8 cellular contexts compared by ENCODE assay signal in the genomic region with DNA sequence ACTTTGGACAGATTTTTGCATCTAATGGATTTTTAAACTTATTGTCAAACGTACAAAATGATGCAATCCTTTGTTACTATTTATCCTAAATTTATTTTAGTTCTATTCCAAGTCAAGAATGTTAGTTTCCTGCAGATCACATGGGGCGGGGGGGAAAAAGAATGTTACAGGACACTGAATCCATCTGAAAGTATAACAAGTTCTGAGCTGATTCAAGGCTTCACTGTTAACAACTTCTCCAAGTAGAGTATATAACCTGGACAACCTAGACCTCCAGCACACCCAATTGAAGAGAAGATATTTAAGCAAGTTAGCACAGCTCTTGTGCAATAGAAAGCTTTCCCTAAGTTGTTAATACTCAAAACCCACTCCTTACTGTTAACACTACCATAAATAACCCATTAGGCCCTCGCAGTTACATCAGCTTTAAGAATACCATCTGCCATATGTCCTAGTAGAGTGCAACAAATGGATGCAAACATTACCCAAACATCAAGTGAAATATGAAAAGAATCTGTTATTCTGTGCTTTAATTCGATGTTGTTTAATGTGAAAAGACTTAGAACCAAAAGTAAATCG. TPM values are rescaled to one million over a fixed set of nuclear protein-coding genes. Genes with fewer than 3 reads are reported as not detected.
DNase-seq lines count a peak whose midpoint lies in the region; ATAC-seq lines count a peak whose summit lies in the region.

No MANE protein-coding gene starts in this region.

- peaks cover 32% of the 10 kb centered on the region for H3K4me1 Mint-ChIP-seq in activated T-cell treated with anti-CD3 and anti-CD28 coated beads, Interleukin-2, amount 50 U/mL, for 72 hours (ENCODE audit: low read depth)

- H3K36me3 Mint-ChIP-seq in activated T-cell treated with anti-CD3 and anti-CD28 coated beads, Interleukin-2, amount 50 U/mL, for 72 hours (ENCODE audit: insufficient read depth in 2 of 2) = peaks cover 8 to 15% of the 10 kb centered on the region in 2 donors

- peak overlapping the region; percentile 96 for H3K27ac Mint-ChIP-seq in activated T-cell treated with anti-CD3 and anti-CD28 coated beads, Interleukin-2, amount 50 U/mL, for 72 hours

- no peak for DNase-seq in activated T-cell treated with anti-CD3 and anti-CD28 coated beads, Interleukin-2, amount 50 U/mL, for 72 hours
- no peak for DNase-seq in activated T-cell treated with anti-CD3 and anti-CD28 coated beads, Interleukin-2, amount 50 U/mL, for 1 hour
- DNase-seq in OCI-M1 (lab: John Stamatoyannopoulos, UW) = peak; percentile 80
- DNase-seq in dermis blood vessel endothelial cell = peak; percentile 39
- peak; percentile 26 for DNase-seq in myocyte (ENCODE audit: low read depth)
- no peak for DNase-seq in NCI-H2227 (lab: John Stamatoyannopoulos, UW; ENCODE audit: unreplicated experiment)
- no peak for DNase-seq in NK-92 treated with Interleukin-12 subunit alpha and Interleukin-12 subunit beta, amount 100 ng/mL, for 24 hours (lab: John Stamatoyannopoulos, UW)

- H3K4me3 Mint-ChIP-seq in activated T-cell treated with anti-CD3 and anti-CD28 coated beads, Interleukin-2, amount 50 U/mL, for 72 hours = peak overlapping the region; percentile 95 to 100

- H3K9me3 Mint-ChIP-seq in activated T-cell treated with anti-CD3 and anti-CD28 coated beads, Interleukin-2, amount 50 U/mL, for 72 hours = no peaks in the 10 kb centered on the region

- H3K27me3 Mint-ChIP-seq in activated T-cell treated with anti-CD3 and anti-CD28 coated beads, Interleukin-2, amount 50 U/mL, for 72 hours (ENCODE audit: low read depth) = no peaks in the 10 kb centered on the region

- no peak for ATAC-seq in activated T-cell treated with anti-CD3 and anti-CD28 coated beads, Interleukin-2, amount 50 U/mL, for 72 hours (replicated peaks in 1 of 2)
- no peak for ATAC-seq in GM18858 (IDR thresholded peaks at IDR 0.05; ENCODE audit: unreplicated experiment)

RNA-seq across cellular contexts. Expression of a gene that starts 1.3 kb away (rescaled TPM):
- total RNA-seq in activated T-cell treated with anti-CD3 and anti-CD28 coated beads, Interleukin-2, amount 50 U/mL, for 72 hours = 100 to 1,000 TPM in 1 of 2 donors, 10 to 100 TPM in 1; 90.7 to 105 TPM
- total RNA-seq in dermis blood vessel endothelial cell = 19.2 and 34.5 TPM in 2 replicates
- total RNA-seq in myocyte = 18.0 and 19.1 TPM in 2 replicates
- polyA plus RNA-seq in myocyte (2012) = 52.0 TPM

Comparison
In these comparisons a context has a peak if more than half of its experiments do, and no peak if none do; other contexts are left out.
1. DNase-seq: peak in OCI-M1 (single experiment), dermis blood vessel endothelial cell (single experiment) and myocyte (single experiment); none in activated T-cell treated with anti-CD3 and anti-CD28 coated beads, Interleukin-2, amount 50 U/mL, for 72 hours (0 of 2), activated T-cell treated with anti-CD3 and anti-CD28 coated beads, Interleukin-2, amount 50 U/mL, for 1 hour (single experiment), NCI-H2227 (single experiment) and NK-92 treated with Interleukin-12 subunit alpha and Interleukin-12 subunit beta, amount 100 ng/mL, for 24 hours (single experiment).